ENCODE assay signal across 21 cellular contexts in genomic region chr6:27743787-27744186, GRCh38.
DNase-seq lines count a peak whose midpoint lies in the region; ATAC-seq, FAIRE-seq and TF ChIP-seq lines count a peak whose summit lies in the region.
"Had no signal": no experiment of that assay in that cellular context is flagged by ENCODE, and none has a peak within 500 bp of the region (broad histone marks: within the 10 kb centered on the region; RNA-seq: fewer than 3 reads in every experiment).

No MANE protein-coding gene starts in this region.

- no peak overlapping the region for H3T11ph ChIP-seq in H9 (ENCODE audit: low read length)

- no peaks in the 10 kb centered on the region for H3K79me2 ChIP-seq in H9 (ENCODE audit: insufficient read depth, low read length)
- H3K79me2 ChIP-seq in GM12878 (ENCODE audit: control insufficient read depth, insufficient read depth, low read length) = no peaks in the 10 kb centered on the region

- no peaks in the 10 kb centered on the region for H3K9me3 Mint-ChIP-seq in activated CD4-positive, alpha-beta T cell treated with anti-CD3 and anti-CD28 coated beads, Interleukin-2, amount 10 ng/mL, durations not matched to agents 24 days and 14 days
- no peaks in the 10 kb centered on the region; a peak in 2 of 5 replicates for H3K9me3 Mint-ChIP-seq in H9
- H3K9me3 Mint-ChIP-seq in nephron progenitor cell = no peaks in the 10 kb centered on the region
- H3K9me3 Mint-ChIP-seq in naive thymus-derived CD8-positive, alpha-beta T cell = no peaks in the 10 kb centered on the region

- H4K91ac ChIP-seq in H9 (ENCODE audit: insufficient read length, low read depth, low read length) = no peak overlapping the region

- H3K14ac ChIP-seq in H9 (ENCODE audit: insufficient read depth, low read length) = no peak overlapping the region

- H3K18ac ChIP-seq in H9 (ENCODE audit: insufficient read length, low read depth, low read length) = no peak overlapping the region

- RAD21 ChIA-PET in GM12878 (lab: Charles Lee; ENCODE audit: unreplicated experiment) = no interaction called here

- no peaks in the 10 kb centered on the region for H3K4me1 ChIP-seq in H9 (ENCODE audit: insufficient read depth, low read length)
- H3K4me1 ChIP-seq in GM12878 (ENCODE audit: control insufficient read depth, insufficient read depth, low read length) = no peaks in the 10 kb centered on the region
- H3K4me1 ChIP-seq in SJCRH30 = no peaks in the 10 kb centered on the region
- H3K4me1 ChIP-seq: Peyer's patch had no signal

- no peak for TF ChIP-seq RAD21 in GM12878 (IDR thresholded peaks at IDR 0.05; ENCODE audit: insufficient read depth, low read depth, low read length)

- H3K36me3 Mint-ChIP-seq in activated CD4-positive, alpha-beta T cell treated with anti-CD3 and anti-CD28 coated beads, Interleukin-2, amount 10 ng/mL, durations not matched to agents 24 days and 14 days (ENCODE audit: low read depth) = peaks cover 1% of the 10 kb centered on the region
- H3K36me3 Mint-ChIP-seq in H9 (ENCODE audit: insufficient read depth in 1 of 3, low read depth in 3 of 3) (no peaks in the 10 kb centered on the region), nephron progenitor cell (ENCODE audit: low read depth) (no peaks in the 10 kb centered on the region)
- H3K36me3 Mint-ChIP-seq in naive thymus-derived CD8-positive, alpha-beta T cell = no peaks in the 10 kb centered on the region

- H3K9me3 ChIP-seq in H9 (ENCODE audit: control insufficient read depth, low read depth, low read length) (no peaks in the 10 kb centered on the region), GM12878 (replicated peaks; ENCODE audit: control insufficient read depth, insufficient read depth, low read length) (no peaks in the 10 kb centered on the region), SJCRH30 (replicated peaks) (no peaks in the 10 kb centered on the region)
- H3K9me3 ChIP-seq: Peyer's patch had no signal

- H3K4me2 ChIP-seq in H9 (ENCODE audit: insufficient read depth, insufficient read length, low read length) (no peak overlapping the region), GM12878 (ENCODE audit: control insufficient read depth, insufficient read depth) (no peak overlapping the region)

- H3K9ac ChIP-seq in H9 (ENCODE audit: extremely low read depth, insufficient read length, low read length) = no peak overlapping the region
- H3K9ac ChIP-seq in GM12878 (ENCODE audit: control insufficient read depth, insufficient read depth, low read length) = no peak overlapping the region

- peaks cover 31% of the 10 kb centered on the region for H3K27me3 Mint-ChIP-seq in activated CD4-positive, alpha-beta T cell treated with anti-CD3 and anti-CD28 coated beads, Interleukin-2, amount 10 ng/mL, durations not matched to agents 24 days and 14 days
- peaks cover 92% of the 10 kb centered on the region for H3K27me3 Mint-ChIP-seq in H9 (ENCODE audit: low read depth)
- peaks cover 59% of the 10 kb centered on the region for H3K27me3 Mint-ChIP-seq in nephron progenitor cell (ENCODE audit: low read depth, poor library complexity)
- H3K27me3 Mint-ChIP-seq in naive thymus-derived CD8-positive, alpha-beta T cell = peaks cover 17 to 34% (median 28%) of the 10 kb centered on the region in 5 donors

- FAIRE-seq in GM12878 (lab: Jason Lieb, UNC) = no peak
- FAIRE-seq: GM12892 had no signal

- CTCF ChIA-PET in GM12878 (lab: Yijun Ruan, JAX) = interaction anchor here (0.9 to 2.2 kb wide), 2 partner anchors 9 to 52 kb away, joined by 3 to 9 read pairs; no protein-coding TSS in a partner anchor

- peaks cover 15% of the 10 kb centered on the region for H3K4me1 Mint-ChIP-seq in activated CD4-positive, alpha-beta T cell treated with anti-CD3 and anti-CD28 coated beads, Interleukin-2, amount 10 ng/mL, durations not matched to agents 24 days and 14 days
- H3K4me1 Mint-ChIP-seq in H9 (peaks cover 0 to 8% of the 10 kb centered on the region in 2 experiments; a peak in 2 of 4 replicates), nephron progenitor cell (peaks cover 26% of the 10 kb centered on the region)
- peaks cover 0 to 1% (median 0%) of the 10 kb centered on the region in 4 donors for H3K4me1 Mint-ChIP-seq in naive thymus-derived CD8-positive, alpha-beta T cell

- SMC1A ChIA-PET in GM12878 (lab: Charles Lee; ENCODE audit: uncharacterized antibody, unreplicated experiment) = no interaction called here

- H2BK12ac ChIP-seq in H9 (ENCODE audit: insufficient read length, low read depth, low read length) = no peak overlapping the region

- POLR2A ChIA-PET in GM12878 (lab: Charles Lee) = no interaction called here
- POLR2A ChIA-PET in naive thymus-derived CD8-positive, alpha-beta T cell (lab: Charles Lee) = interaction anchor here (0.9 kb wide), 1 partner anchor 11 kb away, joined by 3 read pairs; no protein-coding TSS in a partner anchor

- H4K20me1 ChIP-seq in H9 (ENCODE audit: control insufficient read depth, insufficient read depth, insufficient read length) = no peaks in the 10 kb centered on the region
- H4K20me1 ChIP-seq in GM12878 (ENCODE audit: control insufficient read depth, insufficient read depth) = no peaks in the 10 kb centered on the region

- no peaks in the 10 kb centered on the region for H3K23me2 ChIP-seq in H9 (ENCODE audit: insufficient read length, low read depth, low read length, poor library complexity, severe bottlenecking)

- peak overlapping the region; percentile 5 for H3K4me3 Mint-ChIP-seq in activated CD4-positive, alpha-beta T cell treated with anti-CD3 and anti-CD28 coated beads, Interleukin-2, amount 10 ng/mL, durations not matched to agents 24 days and 14 days
- H3K4me3 Mint-ChIP-seq in H9 (peak overlapping the region; percentile 19 to 80; a peak in 3 of 5 replicates), nephron progenitor cell (peak overlapping the region; percentile 49)
- no peak overlapping the region for H3K4me3 Mint-ChIP-seq in naive thymus-derived CD8-positive, alpha-beta T cell

- in situ Hi-C loops in GM12878 (cut with MboI) = no loop called here

- BruUV-seq in GM12878 (replicated peaks; lab: Mats Ljungman, UMichigan) = no TSS peak

- H3K27ac Mint-ChIP-seq in activated CD4-positive, alpha-beta T cell treated with anti-CD3 and anti-CD28 coated beads, Interleukin-2, amount 10 ng/mL, durations not matched to agents 24 days and 14 days = no peak overlapping the region
- no peak overlapping the region for H3K27ac Mint-ChIP-seq in H9
- no peak overlapping the region for H3K27ac Mint-ChIP-seq in nephron progenitor cell
- H3K27ac Mint-ChIP-seq in naive thymus-derived CD8-positive, alpha-beta T cell = peak overlapping the region in 1 of 10 donors; percentile 40

- H3K27me3 ChIP-seq in H9 (ENCODE audit: insufficient read depth, low read length) (peaks cover 38% of the 10 kb centered on the region), GM12878 (replicated peaks in 1 of 2; ENCODE audit: control insufficient read depth in 2 of 2, insufficient read depth in 2 of 2, low read length in 1 of 2) (no peaks in the 10 kb centered on the region), SJCRH30 (no peaks in the 10 kb centered on the region)

- peak; percentile 28; the same call in 1 of the 3 replicates for ATAC-seq in GM12878
- ATAC-seq in naive thymus-derived CD8-positive, alpha-beta T cell = no peak
- ATAC-seq: HCT116, Right ventricle myocardium inferior had no signal

- H3K23ac ChIP-seq in H9 (ENCODE audit: insufficient read length, low read depth, low read length) = no peak overlapping the region

- H3K4ac ChIP-seq in H9 (ENCODE audit: low read depth, low read length) = no peak overlapping the region

- no peak overlapping the region for H2BK120ac ChIP-seq in H9 (ENCODE audit: low read depth, low read length, poor library complexity, severe bottlenecking)

- no peak overlapping the region for H2AK5ac ChIP-seq in H9 (ENCODE audit: insufficient read length, low read length)

- intact Hi-C loops in activated CD4-positive, alpha-beta T cell treated with anti-CD3 and anti-CD28 coated beads, Interleukin-2, amount 10 ng/mL, durations not matched to agents 24 days and 14 days (cut with micrococcal nuclease) = no loop called here
- intact Hi-C loops in GM12878 (cut with micrococcal nuclease; ENCODE audit: unreplicated experiment) = no loop called here

- no peak overlapping the region for H2BK15ac ChIP-seq in H9 (ENCODE audit: low read depth, low read length)

- no peak for TF ChIP-seq POLR2A in GM12878 (IDR thresholded peaks at IDR 0.05; ENCODE audit: low read depth, low read length)

- H3K56ac ChIP-seq in H9 (ENCODE audit: insufficient read length, low read depth, low read length) = no peak overlapping the region

- H2AFZ ChIP-seq in H9 (ENCODE audit: low read length) (no peak overlapping the region), GM12878 (ENCODE audit: control insufficient read depth, low read depth, low read length) (peak overlapping the region; percentile 59)

- TF ChIP-seq CTCF in H9 (conservative IDR thresholded peaks at IDR 0.05) (no peak; the same call in 2 of the 3 replicates), GM12878 (IDR thresholded peaks at IDR 0.05 in 2 of 3, conservative IDR thresholded peaks at IDR 0.05 in 1 of 3; ENCODE audit: control insufficient read depth in 2 of 3, extremely low read depth in 1 of 3, insufficient read depth in 1 of 3, low read depth in 3 of 3, low read length in 3 of 3) (no peak), nephron progenitor cell (IDR thresholded peaks at IDR 0.05) (no peak)

- H4K8ac ChIP-seq in H9 (replicated peaks; ENCODE audit: insufficient read length, low read depth, low read length) = no peak overlapping the region

- DNase-seq in activated CD4-positive, alpha-beta T cell treated with anti-CD3 and anti-CD28 coated beads, Interleukin-2, amount 10 ng/mL, durations not matched to agents 24 days and 14 days = no peak
- DNase-seq in activated CD4-positive, alpha-beta T cell treated with anti-CD3 and anti-CD28 coated beads for 1 hour = no peak
- peak; percentile 41 for DNase-seq in H9
- no peak for DNase-seq in GM12878 (ENCODE audit: low read depth, low spot score)
- no peak for DNase-seq in nephron progenitor cell
- DNase-seq in naive thymus-derived CD8-positive, alpha-beta T cell = no peak
- no peak for DNase-seq in H4 (ENCODE audit: low spot score)
- DNase-seq in SJCRH30 = no peak
- DNase-seq: C1 segment of cervical spinal cord, DND-41, GDM1, MM.1S, NCI-H1105, NCI-H1694, NCI-H226, NCI-H524 treated with DMSO at 0.1 percent for 48 hours, Peyer's patch had no signal

- no peak overlapping the region for H2BK20ac ChIP-seq in H9 (ENCODE audit: low read depth, low read length, poor library complexity, severe bottlenecking)

- no CpG with 5 or more reads among the region's 7 CpGs for WGBS in H9 (ENCODE audit: extremely low coverage, insufficient read length, low lambda C conversion rate)
- 6% methylated on average over 7 of the region's 7 CpGs for WGBS in GM12878 (ENCODE audit: insufficient coverage, insufficient replicate concordance, low lambda C conversion rate, missing lambda C conversion rate)

- H3K4me3 ChIP-seq in GM12878 = no peak overlapping the region
- H3K4me3 ChIP-seq in SJCRH30 = no peak overlapping the region
- H3K4me3 ChIP-seq: Peyer's patch, SK-N-MC had no signal

- no peak for TF ChIP-seq EP300 in GM12878 (IDR thresholded peaks at IDR 0.05; ENCODE audit: borderline replicate concordance in 1 of 2, control insufficient read depth in 1 of 2, low read depth in 2 of 2, low read length in 2 of 2)

- H3K36me3 ChIP-seq in GM12878 (ENCODE audit: control insufficient read depth in 2 of 2, insufficient read depth in 2 of 2, low read length in 1 of 2) (no peaks in the 10 kb centered on the region), SJCRH30 (no peaks in the 10 kb centered on the region)
- H3K36me3 ChIP-seq: Peyer's patch had no signal

- H3K27ac ChIP-seq in H9 (ENCODE audit: insufficient read length, low read depth, low read length) = no peak overlapping the region
- H3K27ac ChIP-seq in GM12878 (ENCODE audit: control insufficient read depth, insufficient read depth) = no peak overlapping the region
- no peak overlapping the region for H3K27ac ChIP-seq in SJCRH30
- H3K27ac ChIP-seq: Peyer's patch, SK-N-MC had no signal

- no peak overlapping the region for H4K5ac ChIP-seq in H9 (ENCODE audit: insufficient read length, low read depth, low read length)

- H3K79me1 ChIP-seq in H9 (ENCODE audit: insufficient read depth, low read depth, low read length, poor library complexity, severe bottlenecking) = no peaks in the 10 kb centered on the region

- H2BK5ac ChIP-seq in H9 (ENCODE audit: insufficient read length, low read length) = no peak overlapping the region

Comparison
In these comparisons a context has a peak if more than half of its experiments do, and no peak if none do; other contexts are left out.
1. H3K4me3 Mint-ChIP-seq: peak in activated CD4-positive, alpha-beta T cell treated with anti-CD3 and anti-CD28 coated beads, Interleukin-2, amount 10 ng/mL, durations not matched to agents 24 days and 14 days (single experiment), H9 (2 of 2) and nephron progenitor cell (single experiment); none in naive thymus-derived CD8-positive, alpha-beta T cell (0 of 10).